8 cellular contexts compared by ENCODE assay signal in the genomic region with DNA sequence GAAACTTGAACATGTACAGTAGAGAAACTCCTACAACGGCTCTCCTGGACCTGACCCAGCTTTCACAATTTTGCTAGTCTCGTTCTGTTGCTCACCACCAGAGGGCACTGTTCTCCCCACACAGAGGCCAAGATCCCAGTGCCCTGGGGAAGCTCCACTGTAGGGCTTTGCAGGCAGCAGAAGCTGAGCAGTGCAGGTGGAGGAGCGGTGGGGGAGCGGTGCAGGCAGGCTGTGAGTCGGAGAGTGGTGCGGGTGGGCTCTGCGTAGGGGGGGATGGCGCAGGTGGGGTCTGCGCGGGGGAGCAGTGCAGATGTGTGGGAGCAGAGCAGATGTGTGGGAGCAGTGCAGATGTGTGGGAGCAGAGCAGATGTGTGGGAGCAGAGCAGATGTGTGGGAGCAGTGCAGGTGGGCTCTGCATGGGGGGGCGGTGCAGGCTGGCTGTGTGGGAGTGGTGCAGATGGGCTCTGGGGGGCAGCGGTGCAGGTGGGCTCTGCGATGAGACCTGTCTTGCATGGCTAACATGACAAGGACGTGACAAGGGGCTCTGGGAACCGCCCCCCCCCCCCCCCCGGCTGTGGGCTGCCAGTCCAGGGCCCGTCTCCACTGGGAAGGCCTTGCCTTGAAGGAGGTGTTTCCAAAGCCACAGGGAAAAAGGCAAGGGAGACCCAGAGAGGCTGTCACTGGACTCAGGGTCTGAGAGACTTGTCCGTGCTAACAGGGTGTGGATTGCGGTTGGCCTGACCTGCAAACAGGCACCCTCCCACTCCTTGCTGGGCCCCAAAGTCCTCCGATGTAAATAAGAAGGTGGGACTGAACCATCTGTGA.
DNase-seq lines count a peak whose midpoint lies in the region; ATAC-seq and TF ChIP-seq lines count a peak whose summit lies in the region.

No MANE protein-coding gene starts in this region.

- DNase-seq in AG09309 (ENCODE audit: low read depth) (peak; percentile 48), NCI-H510A (lab: John Stamatoyannopoulos, UW) (peak; percentile 37), cerebellar nuclear complex (lab: John Stamatoyannopoulos, UW) (peak; percentile 35 to 89), left kidney (ENCODE audit: low read depth, low spot score) (peak; percentile 97)
- peak; percentile 61 to 63 for DNase-seq in activated CD4-positive, alpha-beta T cell treated with anti-CD3 and anti-CD28 coated beads for 24 hours (ENCODE audit: low read depth in 2 of 2)
- peak; percentile 64 to 68 for DNase-seq in stimulated activated CD4-positive, alpha-beta T cell treated with anti-CD3 and anti-CD28 coated beads, Interleukin-4, amount 100 ng/mL, for 4 hours

- peak; percentile 92 for TF ChIP-seq CTCF in AG09309 (IDR thresholded peaks at IDR 0.05; ENCODE audit: control insufficient read depth, insufficient read depth, low read depth, low read length, missing control alignments)

- no peak overlapping the region for H3K4me3 ChIP-seq in AG09309 (ENCODE audit: control insufficient read depth, low read depth, low read length)

- ATAC-seq in GM18909 (IDR thresholded peaks at IDR 0.05; ENCODE audit: poor library complexity, unreplicated experiment) (peak; percentile 75), HG03342 (IDR thresholded peaks at IDR 0.05; ENCODE audit: unreplicated experiment) (peak; percentile 84)

Comparison
In these comparisons a context has a peak if more than half of its experiments do, and no peak if none do; other contexts are left out.
1. DNase-seq: peak in every context shown above with its lines; median percentile 97 in left kidney; 66 in stimulated activated CD4-positive, alpha-beta T cell treated with anti-CD3 and anti-CD28 coated beads, Interleukin-4, amount 100 ng/mL, for 4 hours; 62 in activated CD4-positive, alpha-beta T cell treated with anti-CD3 and anti-CD28 coated beads for 24 hours; 62 in cerebellar nuclear complex; 48 in AG09309; 37 in NCI-H510A.